ENCODE assay signal across 1 cellular context in genomic region chr10:124020871-124021823, GRCh38.
TF ChIP-seq lines count a peak whose summit lies in the region.

No MANE protein-coding gene starts in this region.

TF ChIP-seq in GM23338, 12 proteins besides CTCF, POLR2A, EP300 and RAD21 (continued from another document):
- TF ChIP-seq REST (IDR thresholded peaks at IDR 0.05; ENCODE audit: unreplicated experiment) (no peak), ZNF114 (CRISPR knock-in tag; IDR thresholded peaks at IDR 0.05) (no peak), CREB1 (CRISPR knock-in tag; IDR thresholded peaks at IDR 0.05; ENCODE audit: low read depth) (no peak), EZH2phosphoT487 (IDR thresholded peaks at IDR 0.05; ENCODE audit: unreplicated experiment) (no peak), ZNF331 (CRISPR knock-in tag; IDR thresholded peaks at IDR 0.05; ENCODE audit: low read depth) (no peak), ETS1 (IDR thresholded peaks at IDR 0.05) (no peak)
